In the genomic region with DNA sequence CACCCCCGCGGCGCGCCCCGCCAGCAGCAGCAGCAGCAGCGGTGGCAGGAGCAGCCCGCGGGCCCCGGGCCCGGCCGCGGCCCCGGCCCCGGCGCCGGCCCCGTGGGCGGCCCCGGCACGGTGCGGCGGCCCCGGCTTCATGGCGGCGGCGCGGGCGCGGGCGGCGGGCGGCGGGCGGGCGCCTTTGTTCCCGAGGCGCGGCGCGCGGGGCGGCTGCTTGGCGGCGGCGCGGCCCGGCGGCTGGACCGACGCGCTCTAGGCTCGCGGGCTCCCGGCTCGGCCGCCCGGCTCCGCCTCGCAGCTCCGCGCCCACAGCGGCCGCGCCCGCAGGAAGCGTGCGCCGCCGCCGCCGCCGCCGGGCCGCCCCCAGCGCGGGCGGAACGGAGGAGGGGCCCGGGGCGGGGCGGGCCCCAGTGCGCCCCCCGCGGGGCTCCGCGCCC, we compare ENCODE assay signal across 8 cellular contexts. TPM values are rescaled to one million over a fixed set of nuclear protein-coding genes. Genes with fewer than 3 reads are reported as not detected.
A peak's percentile ranks its signal among the peaks of the same experiment; 100 is the strongest.
DNase-seq lines count a peak whose midpoint lies in the region; ATAC-seq and TF ChIP-seq lines count a peak whose summit lies in the region.

A gene with protein sequence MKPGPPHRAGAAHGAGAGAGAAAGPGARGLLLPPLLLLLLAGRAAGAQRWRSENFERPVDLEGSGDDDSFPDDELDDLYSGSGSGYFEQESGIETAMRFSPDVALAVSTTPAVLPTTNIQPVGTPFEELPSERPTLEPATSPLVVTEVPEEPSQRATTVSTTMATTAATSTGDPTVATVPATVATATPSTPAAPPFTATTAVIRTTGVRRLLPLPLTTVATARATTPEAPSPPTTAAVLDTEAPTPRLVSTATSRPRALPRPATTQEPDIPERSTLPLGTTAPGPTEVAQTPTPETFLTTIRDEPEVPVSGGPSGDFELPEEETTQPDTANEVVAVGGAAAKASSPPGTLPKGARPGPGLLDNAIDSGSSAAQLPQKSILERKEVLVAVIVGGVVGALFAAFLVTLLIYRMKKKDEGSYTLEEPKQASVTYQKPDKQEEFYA (minus strand): TSS at position 313 of the 440 bp plus-strand sequence. CDS start 172 bp downstream, at position 141.

- peaks cover 42% of the 10 kb centered on the region for H3K27me3 Mint-ChIP-seq in activated T-cell treated with anti-CD3 and anti-CD28 coated beads, Interleukin-2, amount 50 U/mL, for 4 hours (ENCODE audit: low read depth)

- H3K36me3 Mint-ChIP-seq in activated T-cell treated with anti-CD3 and anti-CD28 coated beads, Interleukin-2, amount 50 U/mL, for 4 hours (ENCODE audit: insufficient read depth): no peaks in the 10 kb centered on the region

- H3K27me3 ChIP-seq in parathyroid adenoma (ENCODE audit: control insufficient read depth, insufficient read depth, low read length): no peaks in the 10 kb centered on the region

- H3K9me3 Mint-ChIP-seq in activated T-cell treated with anti-CD3 and anti-CD28 coated beads, Interleukin-2, amount 50 U/mL, for 4 hours: no peaks in the 10 kb centered on the region

- H3K9ac ChIP-seq in parathyroid adenoma: no peak within 1 kb of the TSS

- peaks cover 11% of the 10 kb centered on the region for H3K4me1 Mint-ChIP-seq in activated T-cell treated with anti-CD3 and anti-CD28 coated beads, Interleukin-2, amount 50 U/mL, for 4 hours (ENCODE audit: low read depth)

- H3K4me2 ChIP-seq in parathyroid adenoma (ENCODE audit: low read length): peak within 1 kb of the TSS; percentile 91

- peak within 1 kb of the TSS; percentile 82 for H3K4me3 Mint-ChIP-seq in activated T-cell treated with anti-CD3 and anti-CD28 coated beads, Interleukin-2, amount 50 U/mL, for 4 hours

- no peaks in the 10 kb centered on the region for H3K36me3 ChIP-seq in parathyroid adenoma (ENCODE audit: control insufficient read depth, insufficient read depth, low read length)

- H3K27ac ChIP-seq in 22Rv1 (peak within 1 kb of the TSS; percentile 43), parathyroid adenoma (no peak within 1 kb of the TSS)

- peak; percentile 81 for DNase-seq in GM20000 (ENCODE audit: low spot score)
- no peak for DNase-seq in activated T-cell treated with anti-CD3 and anti-CD28 coated beads, Interleukin-2, amount 50 U/mL, for 4 hours
- peak; percentile 35 for DNase-seq in Right ventricle myocardium inferior (ENCODE audit: missing footprints)
- DNase-seq in stimulated activated naive CD4-positive, alpha-beta T cell treated with Interleukin-2 at 50 U/mL for 16 hours (lab: John Stamatoyannopoulos, UW): no peak
- no peak for DNase-seq in SKM-1 (lab: John Stamatoyannopoulos, UW; ENCODE audit: unreplicated experiment)

- no peaks in the 10 kb centered on the region for H3K9me3 ChIP-seq in parathyroid adenoma (ENCODE audit: control insufficient read depth, low read length)

- no peaks in the 10 kb centered on the region for H3K79me2 ChIP-seq in parathyroid adenoma

- no peaks in the 10 kb centered on the region for H3K4me1 ChIP-seq in parathyroid adenoma

- H2AFZ ChIP-seq in parathyroid adenoma: peak within 1 kb of the TSS; percentile 87

- TF ChIP-seq CTCF in 22Rv1 (IDR thresholded peaks at IDR 0.05): no peak
- no peak for TF ChIP-seq CTCF in GM20000 (IDR thresholded peaks at IDR 0.05; ENCODE audit: extremely low read depth, missing control alignments)
- TF ChIP-seq CTCF in parathyroid adenoma (IDR thresholded peaks at IDR 0.05): no peak

- intact Hi-C loops in Right ventricle myocardium inferior (cut with DNase I): loop anchor here (5.0 kb wide), 1 partner anchor 56 kb away; no protein-coding TSS in a partner anchor

- H3K4me3 ChIP-seq in parathyroid adenoma (ENCODE audit: low read depth, low read length): peak within 1 kb of the TSS; percentile 46

- ATAC-seq in activated T-cell treated with anti-CD3 and anti-CD28 coated beads, Interleukin-2, amount 50 U/mL, for 4 hours: peak; percentile 78 to 79
- peak; percentile 53 for ATAC-seq in Right ventricle myocardium inferior
- no peak for ATAC-seq in HG02588 (IDR thresholded peaks at IDR 0.05; ENCODE audit: unreplicated experiment)

RNA-seq across cellular contexts. Expression of the gene that starts here (rescaled TPM):
- 1 to 10 TPM in 1 of 3 donors, under 1 TPM in 2; 0.55 to 1.0 (median 0.68) TPM for total RNA-seq in activated T-cell treated with anti-CD3 and anti-CD28 coated beads, Interleukin-2, amount 50 U/mL, for 4 hours
- 28.5 TPM for total RNA-seq in Right ventricle myocardium inferior

Comparison
In these comparisons a context has a peak if more than half of its experiments do, and no peak if none do; other contexts are left out.
1. RNA of the gene that starts here (total RNA-seq): 28.5 TPM in Right ventricle myocardium inferior (single experiment); 0.55 to 1.0 TPM in activated T-cell treated with anti-CD3 and anti-CD28 coated beads, Interleukin-2, amount 50 U/mL, for 4 hours; every median in the first group is over 10 times any median in the second.
2. DNase-seq: peak in GM20000 (single experiment) and Right ventricle myocardium inferior (single experiment); none in activated T-cell treated with anti-CD3 and anti-CD28 coated beads, Interleukin-2, amount 50 U/mL, for 4 hours (single experiment), stimulated activated naive CD4-positive, alpha-beta T cell treated with Interleukin-2 at 50 U/mL for 16 hours (single experiment) and SKM-1 (single experiment).